Comparison of ENCODE assay signal across 1 cellular context in genomic region chr11:33761471-33761870, GRCh38.
TF ChIP-seq lines count a peak whose summit lies in the region.

No MANE protein-coding gene starts in this region.

TF ChIP-seq in HepG2, 621 proteins besides CTCF, POLR2A, EP300 and RAD21 (continued from another document):
- TF ChIP-seq, protein P1, sequence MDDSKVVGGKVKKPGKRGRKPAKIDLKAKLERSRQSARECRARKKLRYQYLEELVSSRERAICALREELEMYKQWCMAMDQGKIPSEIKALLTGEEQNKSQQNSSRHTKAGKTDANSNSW (CRISPR knock-in tag; IDR thresholded peaks at IDR 0.05; ENCODE audit: borderline replicate concordance): no peak
- TF ChIP-seq, protein P2, sequence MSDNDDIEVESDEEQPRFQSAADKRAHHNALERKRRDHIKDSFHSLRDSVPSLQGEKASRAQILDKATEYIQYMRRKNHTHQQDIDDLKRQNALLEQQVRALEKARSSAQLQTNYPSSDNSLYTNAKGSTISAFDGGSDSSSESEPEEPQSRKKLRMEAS (IDR thresholded peaks at IDR 0.05): no peak
- TF ChIP-seq, protein P3, sequence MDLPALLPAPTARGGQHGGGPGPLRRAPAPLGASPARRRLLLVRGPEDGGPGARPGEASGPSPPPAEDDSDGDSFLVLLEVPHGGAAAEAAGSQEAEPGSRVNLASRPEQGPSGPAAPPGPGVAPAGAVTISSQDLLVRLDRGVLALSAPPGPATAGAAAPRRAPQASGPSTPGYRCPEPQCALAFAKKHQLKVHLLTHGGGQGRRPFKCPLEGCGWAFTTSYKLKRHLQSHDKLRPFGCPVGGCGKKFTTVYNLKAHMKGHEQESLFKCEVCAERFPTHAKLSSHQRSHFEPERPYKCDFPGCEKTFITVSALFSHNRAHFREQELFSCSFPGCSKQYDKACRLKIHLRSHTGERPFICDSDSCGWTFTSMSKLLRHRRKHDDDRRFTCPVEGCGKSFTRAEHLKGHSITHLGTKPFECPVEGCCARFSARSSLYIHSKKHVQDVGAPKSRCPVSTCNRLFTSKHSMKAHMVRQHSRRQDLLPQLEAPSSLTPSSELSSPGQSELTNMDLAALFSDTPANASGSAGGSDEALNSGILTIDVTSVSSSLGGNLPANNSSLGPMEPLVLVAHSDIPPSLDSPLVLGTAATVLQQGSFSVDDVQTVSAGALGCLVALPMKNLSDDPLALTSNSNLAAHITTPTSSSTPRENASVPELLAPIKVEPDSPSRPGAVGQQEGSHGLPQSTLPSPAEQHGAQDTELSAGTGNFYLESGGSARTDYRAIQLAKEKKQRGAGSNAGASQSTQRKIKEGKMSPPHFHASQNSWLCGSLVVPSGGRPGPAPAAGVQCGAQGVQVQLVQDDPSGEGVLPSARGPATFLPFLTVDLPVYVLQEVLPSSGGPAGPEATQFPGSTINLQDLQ (CRISPR knock-in tag; IDR thresholded peaks at IDR 0.05): no peak
- TF ChIP-seq, protein P4, sequence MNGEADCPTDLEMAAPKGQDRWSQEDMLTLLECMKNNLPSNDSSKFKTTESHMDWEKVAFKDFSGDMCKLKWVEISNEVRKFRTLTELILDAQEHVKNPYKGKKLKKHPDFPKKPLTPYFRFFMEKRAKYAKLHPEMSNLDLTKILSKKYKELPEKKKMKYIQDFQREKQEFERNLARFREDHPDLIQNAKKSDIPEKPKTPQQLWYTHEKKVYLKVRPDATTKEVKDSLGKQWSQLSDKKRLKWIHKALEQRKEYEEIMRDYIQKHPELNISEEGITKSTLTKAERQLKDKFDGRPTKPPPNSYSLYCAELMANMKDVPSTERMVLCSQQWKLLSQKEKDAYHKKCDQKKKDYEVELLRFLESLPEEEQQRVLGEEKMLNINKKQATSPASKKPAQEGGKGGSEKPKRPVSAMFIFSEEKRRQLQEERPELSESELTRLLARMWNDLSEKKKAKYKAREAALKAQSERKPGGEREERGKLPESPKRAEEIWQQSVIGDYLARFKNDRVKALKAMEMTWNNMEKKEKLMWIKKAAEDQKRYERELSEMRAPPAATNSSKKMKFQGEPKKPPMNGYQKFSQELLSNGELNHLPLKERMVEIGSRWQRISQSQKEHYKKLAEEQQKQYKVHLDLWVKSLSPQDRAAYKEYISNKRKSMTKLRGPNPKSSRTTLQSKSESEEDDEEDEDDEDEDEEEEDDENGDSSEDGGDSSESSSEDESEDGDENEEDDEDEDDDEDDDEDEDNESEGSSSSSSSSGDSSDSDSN (CRISPR knock-in tag; IDR thresholded peaks at IDR 0.05): no peak
- TF ChIP-seq TEAD3 (CRISPR knock-in tag; optimal IDR thresholded peaks at IDR 0.05; ENCODE audit: borderline replicate concordance) (no peak), SOX13 (IDR thresholded peaks at IDR 0.05) (no peak), SOX13 (CRISPR knock-in tag; conservative IDR thresholded peaks at IDR 0.05 in 1 of 2, IDR thresholded peaks at IDR 0.05 in 1 of 2) (no peak), ZKSCAN1 (IDR thresholded peaks at IDR 0.05; ENCODE audit: low read length) (no peak), KLF11 (CRISPR knock-in tag; IDR thresholded peaks at IDR 0.05) (no peak), NBN (conservative IDR thresholded peaks at IDR 0.05) (no peak)
